27 cellular contexts compared by ENCODE assay signal in genomic region chr20:1242099-1242498, GRCh38. TPM values are rescaled to one million over a fixed set of nuclear protein-coding genes. Genes with fewer than 3 reads are reported as not detected.
"Had no signal": no experiment of that assay in that cellular context is flagged by ENCODE, and none has a peak within 500 bp of the region (broad histone marks: within the 10 kb centered on the region; RNA-seq: fewer than 3 reads in every experiment).

No MANE protein-coding gene starts in this region.

- H3K36me3 ChIP-seq: esophagus squamous epithelium, neutrophil, sigmoid colon, stomach, thoracic aorta, transverse colon had no signal

- H3K4me3 ChIP-seq: esophagus squamous epithelium, hepatocyte, mucosa of descending colon, sigmoid colon, skin epidermis, stomach, thoracic aorta, transverse colon had no signal

- DNase-seq: effector memory CD4-positive, alpha-beta T cell; esophagus squamous epithelium; foreskin melanocyte; head of caudate nucleus; kidney; left colon; mucosa of descending colon; naive thymus-derived CD8-positive, alpha-beta T cell; posterior cingulate gyrus; sigmoid colon; stimulated activated CD4-positive, alpha-beta T cell treated with anti-CD3 and anti-CD28 coated beads, Interleukin-12 subunit alpha, Interleukin-12 subunit beta, amount 100 ng/mL, for 4 hours; stimulated activated naive CD4-positive, alpha-beta T cell; stomach; substantia nigra; transverse colon had no signal

- H3K4me2 ChIP-seq: hepatocyte had no signal

- ATAC-seq: left colon; mucosa of descending colon; naive thymus-derived CD8-positive, alpha-beta T cell had no signal

- H3K36me3 Mint-ChIP-seq: naive thymus-derived CD8-positive, alpha-beta T cell had no signal

- H3K4me1 ChIP-seq: esophagus squamous epithelium, sigmoid colon, stomach, transverse colon had no signal

- H2AFZ ChIP-seq: hepatocyte had no signal

- H3K9me3 ChIP-seq: esophagus squamous epithelium, mucosa of descending colon, neutrophil, sigmoid colon, stomach, thoracic aorta, transverse colon had no signal

- H3K4me3 Mint-ChIP-seq: naive thymus-derived CD8-positive, alpha-beta T cell had no signal

- H3K79me2 ChIP-seq: hepatocyte had no signal

- FAIRE-seq: endometrium, kidney had no signal

- H3K9me3 Mint-ChIP-seq: naive thymus-derived CD8-positive, alpha-beta T cell had no signal

- H3K27ac ChIP-seq: esophagus squamous epithelium, hepatocyte, neutrophil, sigmoid colon, skin epidermis, stomach, thoracic aorta, transverse colon had no signal

- H3K27ac Mint-ChIP-seq: naive thymus-derived CD8-positive, alpha-beta T cell had no signal

RNA-seq across cellular contexts. Expression of gene RAD21L1, which starts 16.3 kb away (rescaled TPM):
- total RNA-seq: esophagus squamous epithelium, hepatocyte, kidney, left colon, liver, lung microvascular endothelial cell, mesenteric fat pad, mucosa of descending colon, osteocyte, sigmoid colon, stomach, thoracic aorta, transverse colon, ureter had no signal
- polyA plus RNA-seq: hepatocyte; liver; naive thymus-derived CD8-positive, alpha-beta T cell; neural cell; sigmoid colon; stomach had no signal

RNA-seq across cellular contexts. Expression of gene C20orf202, which starts 38.8 kb away (rescaled TPM):
- total RNA-seq: epithelial cell of proximal tubule, lung microvascular endothelial cell, osteocyte, sigmoid colon, stomach had no signal
- polyA plus RNA-seq: naive thymus-derived CD8-positive, alpha-beta T cell had no signal

RNA-seq across cellular contexts. Expression of gene TMEM74B, which starts 57.3 kb away (rescaled TPM):
- total RNA-seq: naive thymus-derived CD8-positive, alpha-beta T cell; osteocyte; thoracic aorta had no signal
- polyA plus RNA-seq: naive thymus-derived CD8-positive, alpha-beta T cell had no signal
